Comparison of ENCODE assay signal across 18 cellular contexts in the genomic region with DNA sequence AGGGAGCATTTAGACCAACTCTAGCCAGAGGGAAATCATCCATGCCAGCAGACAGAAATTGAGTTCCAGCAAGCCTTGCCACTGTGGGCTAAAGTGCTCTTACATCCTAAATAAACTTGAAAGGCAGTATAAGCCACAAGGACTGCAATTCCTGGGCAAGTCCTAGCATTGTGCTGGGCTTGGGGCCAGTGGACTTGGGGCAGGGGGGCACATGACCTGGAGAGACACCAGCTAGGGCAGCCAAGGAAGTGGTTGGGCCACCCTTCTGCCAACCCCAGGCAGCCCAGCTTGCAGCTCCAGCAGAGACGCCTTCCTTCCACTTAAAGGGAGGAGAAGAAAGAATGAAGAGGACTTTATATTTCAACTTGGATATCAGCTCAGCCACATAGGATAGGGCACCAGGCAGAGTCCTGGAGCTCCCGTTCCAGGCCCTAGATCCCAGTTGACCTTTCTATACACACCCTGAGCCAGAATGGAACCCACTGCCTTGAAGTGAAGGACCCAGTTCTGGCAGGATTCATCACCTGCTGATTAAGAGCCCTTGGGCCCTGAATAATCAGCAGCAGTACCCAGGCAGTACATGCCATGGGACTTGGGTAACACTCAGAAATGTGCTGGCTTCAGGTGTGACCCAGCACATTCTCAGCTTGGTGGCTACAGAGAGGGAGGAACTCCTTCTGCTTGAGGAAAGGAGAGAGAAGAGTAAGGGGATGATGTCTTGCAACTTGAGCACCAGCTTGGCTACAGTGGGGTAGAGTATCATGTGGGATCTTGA.
"Had no signal": no experiment of that assay in that cellular context is flagged by ENCODE, and none has a peak within 500 bp of the region (broad histone marks: within the 10 kb centered on the region; RNA-seq: fewer than 3 reads in every experiment).

No MANE protein-coding gene starts in this region.

- H3K4me1 Mint-ChIP-seq: activated CD4-positive, alpha-beta memory T cell treated with anti-CD3 and anti-CD28 coated beads, Interleukin-2, amount 10 ng/mL, durations not matched to agents 7 days and 5 days; activated CD4-positive, alpha-beta T cell treated with anti-CD3 and anti-CD28 coated beads for 36 hours; neural progenitor cell had no signal

- DNase-seq: activated CD4-positive, alpha-beta memory T cell treated with anti-CD3 and anti-CD28 coated beads, Interleukin-2, amount 10 ng/mL, durations not matched to agents 7 days and 5 days; activated CD4-positive, alpha-beta T cell treated with anti-CD3 and anti-CD28 coated beads for 36 hours; activated effector memory CD4-positive, alpha-beta T cell treated with Interleukin-2 at 50 U/mL for 16 hours; activated T-cell treated with anti-CD3 and anti-CD28 coated beads, Interleukin-2, amount 50 U/mL, for 4 hours; cerebellar nuclear complex; effector memory CD4-positive, alpha-beta T cell; foreskin melanocyte; stimulated activated CD4-positive, alpha-beta T cell treated with anti-CD3 and anti-CD28 coated beads, Interleukin-4, amount 100 ng/mL, for 4 hours; stimulated activated CD8-positive, alpha-beta memory T cell treated with anti-CD3 and anti-CD28 coated beads, Interleukin-4, amount 100 ng/mL, for 48 hours; stimulated activated naive CD8-positive, alpha-beta T cell treated with anti-CD3 and anti-CD28 coated beads, Interleukin-15, Interleukin-2, amounts not matched to agents 100 U/mL and 50 U/mL, for 24 hours; WERI-Rb-1 had no signal

- H3K9ac ChIP-seq: neural progenitor cell, parathyroid adenoma had no signal

- H3K4me2 ChIP-seq: neural progenitor cell had no signal

- H3K27me3 Mint-ChIP-seq: activated CD4-positive, alpha-beta memory T cell treated with anti-CD3 and anti-CD28 coated beads, Interleukin-2, amount 10 ng/mL, durations not matched to agents 7 days and 5 days; activated CD4-positive, alpha-beta T cell treated with anti-CD3 and anti-CD28 coated beads for 36 hours; type B pancreatic cell had no signal

- H3K9me3 Mint-ChIP-seq: neural progenitor cell had no signal

- H3K79me2 ChIP-seq: parathyroid adenoma had no signal

- H2AFZ ChIP-seq: neural progenitor cell, parathyroid adenoma had no signal

- H3K36me3 Mint-ChIP-seq: neural progenitor cell, type B pancreatic cell had no signal

- ATAC-seq: activated CD4-positive, alpha-beta T cell treated with anti-CD3 and anti-CD28 coated beads for 36 hours; activated naive CD4-positive, alpha-beta T cell treated with anti-CD3 and anti-CD28 coated beads, Interleukin-2, amount 50 U/mL, for 72 hours; activated T-cell treated with anti-CD3 and anti-CD28 coated beads, Interleukin-2, amount 50 U/mL, for 4 hours; stimulated activated naive CD8-positive, alpha-beta T cell treated with anti-CD3 and anti-CD28 coated beads, Interleukin-15, Interleukin-2, amounts not matched to agents 100 U/mL and 50 U/mL, for 24 hours had no signal

- H3K27ac Mint-ChIP-seq: activated CD4-positive, alpha-beta memory T cell treated with anti-CD3 and anti-CD28 coated beads, Interleukin-2, amount 10 ng/mL, durations not matched to agents 7 days and 5 days; activated CD4-positive, alpha-beta T cell treated with anti-CD3 and anti-CD28 coated beads for 36 hours; activated naive CD4-positive, alpha-beta T cell treated with anti-CD3 and anti-CD28 coated beads, Interleukin-2, amount 50 U/mL, for 72 hours; mesothelial cell of epicardium; type B pancreatic cell had no signal

- H3K27ac ChIP-seq: neural progenitor cell, parathyroid adenoma, skin epidermis, suprapubic skin, WERI-Rb-1 had no signal

- H3K27me3 ChIP-seq: neural progenitor cell, suprapubic skin had no signal

- H3K36me3 ChIP-seq: neural progenitor cell, suprapubic skin, WERI-Rb-1 had no signal

- H3K4me3 Mint-ChIP-seq: activated CD4-positive, alpha-beta memory T cell treated with anti-CD3 and anti-CD28 coated beads, Interleukin-2, amount 10 ng/mL, durations not matched to agents 7 days and 5 days; activated CD4-positive, alpha-beta T cell treated with anti-CD3 and anti-CD28 coated beads for 36 hours; activated T-cell treated with anti-CD3 and anti-CD28 coated beads, Interleukin-2, amount 50 U/mL, for 4 hours; mesothelial cell of epicardium; neural progenitor cell; type B pancreatic cell had no signal

- H3K9me3 ChIP-seq: suprapubic skin had no signal

- H3K4me1 ChIP-seq: neural progenitor cell, parathyroid adenoma, suprapubic skin had no signal

- H3K4me3 ChIP-seq: neural progenitor cell, skin epidermis, suprapubic skin had no signal
